11 cellular contexts compared by ENCODE assay signal in genomic region chr5:179313849-179314521, GRCh38. TPM values are rescaled to one million over a fixed set of nuclear protein-coding genes. Genes with fewer than 3 reads are reported as not detected.
DNase-seq lines count a peak whose midpoint lies in the region; ATAC-seq and TF ChIP-seq lines count a peak whose summit lies in the region.
"Had no signal": no experiment of that assay in that cellular context is flagged by ENCODE, and none has a peak within 500 bp of the region (broad histone marks: within the 10 kb centered on the region; RNA-seq: fewer than 3 reads in every experiment).

No MANE protein-coding gene starts in this region.

- H3K4me3 ChIP-seq in left lung = no peak overlapping the region
- H3K4me3 ChIP-seq in suprapubic skin = no peak overlapping the region
- no peak overlapping the region for H3K4me3 ChIP-seq in effector memory CD4-positive, alpha-beta T cell (ENCODE audit: insufficient read depth, low read depth, low read length, poor library complexity, severe bottlenecking)

- H3K27me3 ChIP-seq in left lung (peaks cover 0 to 28% of the 10 kb centered on the region in 2 donors), suprapubic skin (no peaks in the 10 kb centered on the region)
- no peaks in the 10 kb centered on the region for H3K27me3 ChIP-seq in effector memory CD4-positive, alpha-beta T cell (replicated peaks; ENCODE audit: control insufficient read depth, insufficient read depth, low read length, poor library complexity, severe bottlenecking)

- H3K4me3 Mint-ChIP-seq in HFFc6 (peak overlapping the region; percentile 57), T-helper 17 cell (no peak overlapping the region), endothelial cell (ENCODE audit: unreplicated experiment) (no peak overlapping the region)
- H3K4me3 Mint-ChIP-seq: activated naive CD8-positive, alpha-beta T cell treated with anti-CD3 and anti-CD28 coated beads, Interleukin-2, amount 10 ng/mL, durations not matched to agents 7 days and 5 days had no signal

- DNase-seq in HFFc6 = peak; percentile 91
- DNase-seq in cerebellar nuclear complex (lab: John Stamatoyannopoulos, UW) = peak; percentile 75 to 91
- DNase-seq in left lung = peak; percentile 76 to 81
- DNase-seq in suprapubic skin (ENCODE audit: low spot score in 2 of 2) = peak; percentile 86 to 91
- no peak for DNase-seq in T-helper 17 cell
- DNase-seq in endothelial cell (ENCODE audit: low spot score) = no peak
- no peak for DNase-seq in GM20000 (ENCODE audit: low spot score)
- no peak for DNase-seq in effector memory CD4-positive, alpha-beta T cell
- DNase-seq: activated naive CD8-positive, alpha-beta T cell treated with anti-CD3 and anti-CD28 coated beads, Interleukin-2, amount 10 ng/mL, durations not matched to agents 7 days and 5 days; NCI-H146; stimulated activated CD8-positive, alpha-beta memory T cell treated with anti-CD3 and anti-CD28 coated beads, Interleukin-4, amount 100 ng/mL, for 48 hours had no signal

- peaks cover 8% of the 10 kb centered on the region for H3K9me3 Mint-ChIP-seq in HFFc6
- H3K9me3 Mint-ChIP-seq in endothelial cell (ENCODE audit: unreplicated experiment) = peaks cover 7% of the 10 kb centered on the region
- H3K9me3 Mint-ChIP-seq: activated naive CD8-positive, alpha-beta T cell treated with anti-CD3 and anti-CD28 coated beads, Interleukin-2, amount 10 ng/mL, durations not matched to agents 7 days and 5 days had no signal

- peaks cover 0 to 5% of the 10 kb centered on the region in 2 donors for H3K4me1 ChIP-seq in left lung
- peaks cover 25% of the 10 kb centered on the region for H3K4me1 ChIP-seq in suprapubic skin
- H3K4me1 ChIP-seq in effector memory CD4-positive, alpha-beta T cell (ENCODE audit: control insufficient read depth, insufficient read depth, low read length, poor library complexity, severe bottlenecking) = no peaks in the 10 kb centered on the region

- H3K27ac ChIP-seq in left lung (peak overlapping the region; percentile 16 to 62), suprapubic skin (peak overlapping the region; percentile 67)
- no peak overlapping the region for H3K27ac ChIP-seq in effector memory CD4-positive, alpha-beta T cell (ENCODE audit: insufficient read depth, low read length, poor library complexity, severe bottlenecking)

- peak; percentile 26 for TF ChIP-seq CTCF in HFFc6 (IDR thresholded peaks at IDR 0.05)
- TF ChIP-seq CTCF in left lung (IDR thresholded peaks at IDR 0.05) = no peak
- no peak for TF ChIP-seq CTCF in suprapubic skin (IDR thresholded peaks at IDR 0.05)
- TF ChIP-seq CTCF in endothelial cell (IDR thresholded peaks at IDR 0.05; ENCODE audit: unreplicated experiment) = no peak
- TF ChIP-seq CTCF in GM20000 (IDR thresholded peaks at IDR 0.05; ENCODE audit: extremely low read depth, missing control alignments) = no peak

- H3K27ac Mint-ChIP-seq in HFFc6 (peak overlapping the region; percentile 97), T-helper 17 cell (no peak overlapping the region), endothelial cell (ENCODE audit: unreplicated experiment) (no peak overlapping the region)
- H3K27ac Mint-ChIP-seq: activated naive CD8-positive, alpha-beta T cell treated with anti-CD3 and anti-CD28 coated beads, Interleukin-2, amount 10 ng/mL, durations not matched to agents 7 days and 5 days had no signal

- WGBS in suprapubic skin = 44% methylated on average over 12 of the region's 31 CpGs

- TF ChIP-seq EP300 in suprapubic skin (IDR thresholded peaks at IDR 0.05) = no peak

- peaks cover 0 to 3% of the 10 kb centered on the region in 2 donors for H3K9me3 ChIP-seq in left lung
- H3K9me3 ChIP-seq in suprapubic skin = no peaks in the 10 kb centered on the region
- no peaks in the 10 kb centered on the region for H3K9me3 ChIP-seq in T-helper 17 cell (ENCODE audit: control insufficient read depth, low read length, poor library complexity, severe bottlenecking)
- H3K9me3 ChIP-seq in effector memory CD4-positive, alpha-beta T cell (ENCODE audit: control insufficient read depth, low read length) = no peaks in the 10 kb centered on the region

- peaks cover 45% of the 10 kb centered on the region for H3K4me1 Mint-ChIP-seq in HFFc6 (ENCODE audit: low read depth)
- no peaks in the 10 kb centered on the region for H3K4me1 Mint-ChIP-seq in T-helper 17 cell
- H3K4me1 Mint-ChIP-seq in endothelial cell (ENCODE audit: unreplicated experiment) = peaks cover 8% of the 10 kb centered on the region
- H3K4me1 Mint-ChIP-seq: activated naive CD8-positive, alpha-beta T cell treated with anti-CD3 and anti-CD28 coated beads, Interleukin-2, amount 10 ng/mL, durations not matched to agents 7 days and 5 days had no signal

- intact Hi-C loops in left lung (cut with DNase I) = no loop called here

- H3K36me3 Mint-ChIP-seq in HFFc6 (ENCODE audit: low read depth) (peaks cover 19% of the 10 kb centered on the region), T-helper 17 cell (ENCODE audit: low read depth) (no peaks in the 10 kb centered on the region), endothelial cell (ENCODE audit: low read depth, unreplicated experiment) (peaks cover 20% of the 10 kb centered on the region)
- H3K36me3 Mint-ChIP-seq: activated naive CD8-positive, alpha-beta T cell treated with anti-CD3 and anti-CD28 coated beads, Interleukin-2, amount 10 ng/mL, durations not matched to agents 7 days and 5 days had no signal

- ATAC-seq in left lung = peak; percentile 77
- ATAC-seq in T-helper 17 cell = no peak

- peaks cover 2% of the 10 kb centered on the region; the same call in 1 of the 2 replicates for H3K27me3 Mint-ChIP-seq in HFFc6 (ENCODE audit: insufficient read depth)
- peaks cover 14% of the 10 kb centered on the region for H3K27me3 Mint-ChIP-seq in T-helper 17 cell
- peaks cover 19% of the 10 kb centered on the region for H3K27me3 Mint-ChIP-seq in endothelial cell (ENCODE audit: unreplicated experiment)
- H3K27me3 Mint-ChIP-seq: activated naive CD8-positive, alpha-beta T cell treated with anti-CD3 and anti-CD28 coated beads, Interleukin-2, amount 10 ng/mL, durations not matched to agents 7 days and 5 days had no signal

- H3K36me3 ChIP-seq in left lung = no peaks in the 10 kb centered on the region
- H3K36me3 ChIP-seq in suprapubic skin = no peaks in the 10 kb centered on the region
- no peaks in the 10 kb centered on the region for H3K36me3 ChIP-seq in effector memory CD4-positive, alpha-beta T cell (ENCODE audit: control insufficient read depth, insufficient read depth, low read length)

- no peak for TF ChIP-seq POLR2A in suprapubic skin (IDR thresholded peaks at IDR 0.05)

RNA-seq across cellular contexts. Expression of gene ADAMTS2, which starts 31.3 kb away (rescaled TPM):
- total RNA-seq in HFFc6 (2021; fragmentation: NEBNext Ultra II Directional; extraction: Animal tissue kit (Norgen Biotek cat#: 25700)) = 10 to 100 TPM; 31.5 to 38.4 (median 34.1) TPM
- total RNA-seq in left lung (10 to 100 TPM; 51.6 to 68.2 TPM), suprapubic skin (1 to 10 TPM; 3.1 to 5.5 (median 4.3) TPM), T-helper 17 cell (not detected), endothelial cell (ENCODE audit: unreplicated experiment) (1.5 TPM)
- total RNA-seq: activated naive CD8-positive, alpha-beta T cell treated with anti-CD3 and anti-CD28 coated beads, Interleukin-2, amount 10 ng/mL, durations not matched to agents 7 days and 5 days had no signal

Comparison
In these comparisons a context has a peak if more than half of its experiments do, and no peak if none do; other contexts are left out.
1. DNase-seq: peak in HFFc6 (single experiment), cerebellar nuclear complex (2 of 2), left lung (2 of 2) and suprapubic skin (2 of 2); none in T-helper 17 cell (0 of 3), endothelial cell (single experiment), GM20000 (single experiment) and effector memory CD4-positive, alpha-beta T cell (0 of 3).
2. RNA of gene ADAMTS2, which starts 31.3 kb away (total RNA-seq): 51.6 to 68.2 TPM in left lung and 31.5 to 38.4 TPM in HFFc6; 3.1 to 5.5 TPM in suprapubic skin, 1.5 TPM in endothelial cell (single experiment) and not detected in T-helper 17 cell; every median in the first group is over 4 times any median in the second.